ENCODE assay signal across 1 cellular context in genomic region chr3:106302451-106303221, GRCh38.
TF ChIP-seq lines count a peak whose summit lies in the region.

No MANE protein-coding gene starts in this region.

TF ChIP-seq in H1, 55 proteins besides CTCF, POLR2A, EP300 and RAD21 (continued from another document):
- TF ChIP-seq CHD7 (IDR thresholded peaks at IDR 0.05; ENCODE audit: insufficient replicate concordance, low read length) (no peak), EGR1 (IDR thresholded peaks at IDR 0.05; ENCODE audit: borderline replicate concordance, low read depth, low read length) (no peak), NANOG (IDR thresholded peaks at IDR 0.05; ENCODE audit: insufficient read depth, low read depth, low read length, poor library complexity, severe bottlenecking) (no peak), RXRA (IDR thresholded peaks at IDR 0.05; ENCODE audit: insufficient read depth, low read depth, low read length) (no peak), HDAC2 (IDR thresholded peaks at IDR 0.05; ENCODE audit: borderline replicate concordance in 1 of 2, low read depth in 2 of 2, low read length in 2 of 2) (no peak), SRF (IDR thresholded peaks at IDR 0.05; ENCODE audit: low read depth, low read length) (no peak), ZNF274 (IDR thresholded peaks at IDR 0.05; ENCODE audit: borderline replicate concordance, extremely low read depth, low read length) (no peak), SIRT6 (IDR thresholded peaks at IDR 0.05; ENCODE audit: low read length) (no peak)
TF ChIP-seq in H1: peak in this region for 0.
